17 cellular contexts compared by ENCODE assay signal in the genomic region with DNA sequence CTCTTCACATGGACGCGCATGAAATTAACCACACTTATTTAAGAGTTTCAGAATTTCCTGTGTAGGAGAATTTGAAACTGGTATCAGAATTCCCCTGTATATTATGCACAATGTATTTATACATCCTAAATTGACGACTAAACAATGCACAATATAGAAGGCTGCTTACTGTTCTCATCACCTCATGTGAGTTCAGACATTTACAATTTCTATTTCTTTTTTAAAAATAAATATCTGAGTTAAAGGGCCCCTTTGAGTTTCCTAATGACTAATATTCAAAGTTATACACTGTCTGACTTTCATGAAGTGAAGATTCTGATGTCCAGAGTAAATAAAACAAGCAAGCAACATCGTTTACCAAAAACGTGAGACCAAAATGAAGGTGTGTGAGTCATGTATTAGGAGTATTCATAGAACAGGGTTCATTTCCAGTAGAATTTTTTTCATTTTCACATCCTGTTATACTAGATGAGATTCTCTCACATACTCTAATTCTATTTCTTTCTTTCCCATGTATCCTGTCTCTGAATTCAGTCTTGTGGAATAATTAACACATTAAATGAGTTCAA.
DNase-seq lines count a peak whose midpoint lies in the region; ATAC-seq and TF ChIP-seq lines count a peak whose summit lies in the region.
"Had no signal": no experiment of that assay in that cellular context is flagged by ENCODE, and none has a peak within 500 bp of the region (broad histone marks: within the 10 kb centered on the region; RNA-seq: fewer than 3 reads in every experiment).

No MANE protein-coding gene starts in this region.

- no peak for TF ChIP-seq CTCF in BE2C (IDR thresholded peaks at IDR 0.05; ENCODE audit: low read depth, low read length)

- ATAC-seq in GM19023 (IDR thresholded peaks at IDR 0.05; ENCODE audit: unreplicated experiment) (peak; percentile 50), GM21786 (IDR thresholded peaks at IDR 0.05; ENCODE audit: unreplicated experiment) (peak; percentile 75), HG03432 (IDR thresholded peaks at IDR 0.05; ENCODE audit: unreplicated experiment) (peak; percentile 91), Right ventricle myocardium inferior (no peak), HG03139 (IDR thresholded peaks at IDR 0.05; ENCODE audit: unreplicated experiment) (no peak)
- ATAC-seq: HCT116, heart right ventricle had no signal

- no peaks in the 10 kb centered on the region for H3K9me3 ChIP-seq in BE2C
- H3K9me3 ChIP-seq: heart right ventricle had no signal

- H3K36me3 ChIP-seq in BE2C, result no peaks in the 10 kb centered on the region
- H3K36me3 ChIP-seq: heart right ventricle had no signal

- no peak overlapping the region for H3K4me3 ChIP-seq in BE2C (ENCODE audit: low read depth, low read length)
- H3K4me3 ChIP-seq: heart right ventricle, smooth muscle cell had no signal

- H3K27me3 ChIP-seq in BE2C, result no peaks in the 10 kb centered on the region
- H3K27me3 ChIP-seq: heart right ventricle had no signal

- DNase-seq in DMS53 (lab: John Stamatoyannopoulos, UW) (peak; percentile 27), BE2C (no peak), Right ventricle myocardium inferior (ENCODE audit: missing footprints) (no peak)
- DNase-seq in activated CD4-positive, alpha-beta T cell treated with anti-CD3 and anti-CD28 coated beads for 4 hours, result no peak
- DNase-seq: 8988T; activated CD4-positive, alpha-beta T cell treated with anti-CD3 and anti-CD28 coated beads for 1 hour; CD4-positive, alpha-beta T cell; heart right ventricle; NCI-H187 treated with DMSO at 0.1 percent for 48 hours; NCI-H774; occipital lobe had no signal

- H3K4me1 ChIP-seq in BE2C, result no peaks in the 10 kb centered on the region
- H3K4me1 ChIP-seq: heart right ventricle had no signal

- intact Hi-C loops in Right ventricle myocardium inferior (cut with DNase I), result no loop called here

Comparison
In these comparisons a context has a peak if more than half of its experiments do, and no peak if none do; other contexts are left out.
1. ATAC-seq: peak in GM19023 (single experiment), GM21786 (single experiment) and HG03432 (single experiment); none in Right ventricle myocardium inferior (single experiment) and HG03139 (single experiment).